In genomic region chr13:102729560-102730275, GRCh38 we compare ENCODE assay signal across 9 cellular contexts. TPM values are rescaled to one million over a fixed set of nuclear protein-coding genes. Genes with fewer than 3 reads are reported as not detected.
DNase-seq lines count a peak whose midpoint lies in the region; ATAC-seq, FAIRE-seq and TF ChIP-seq lines count a peak whose summit lies in the region.
"Had no signal": no experiment of that assay in that cellular context is flagged by ENCODE, and none has a peak within 500 bp of the region (broad histone marks: within the 10 kb centered on the region; RNA-seq: fewer than 3 reads in every experiment).

No MANE protein-coding gene starts in this region.

- no peak for FAIRE-seq in RCC 7860 (lab: Jason Lieb, UNC)

- 35% methylated on average over 8 of the region's 8 CpGs for WGBS in right cardiac atrium

- no peak for TF ChIP-seq POLR2A in uterus (IDR thresholded peaks at IDR 0.05)

- ATAC-seq in right cardiac atrium (peak; percentile 31 to 43), GM21717 (IDR thresholded peaks at IDR 0.05; ENCODE audit: unreplicated experiment) (no peak), HG03159 (IDR thresholded peaks at IDR 0.05; ENCODE audit: unreplicated experiment) (no peak)

- H3K9me3 ChIP-seq in right cardiac atrium (ENCODE audit: control insufficient read depth, low read length): no peaks in the 10 kb centered on the region
- H3K9me3 ChIP-seq in left ventricle myocardium inferior (replicated peaks): peaks cover 6% of the 10 kb centered on the region
- no peaks in the 10 kb centered on the region for H3K9me3 ChIP-seq in fibroblast of lung (ENCODE audit: control insufficient read depth, insufficient read depth, low read depth, low read length)
- peaks cover 0 to 2% (median 0%) of the 10 kb centered on the region in 5 donors for H3K9me3 ChIP-seq in subcutaneous abdominal adipose tissue (ENCODE audit: control insufficient read depth in 5 of 5, low read length in 5 of 5)
- H3K9me3 ChIP-seq in uterus: no peaks in the 10 kb centered on the region

- DNase-seq in right cardiac atrium (no peak), left ventricle myocardium inferior (no peak), RCC 7860 (ENCODE audit: low spot score) (peak; percentile 44), fibroblast of lung (ENCODE audit: low read depth in 2 of 2) (peak; percentile 67 to 92), uterus (no peak)
- DNase-seq: CD4-positive, CD25-positive, alpha-beta regulatory T cell had no signal

- no peaks in the 10 kb centered on the region for H4K20me1 ChIP-seq in fibroblast of lung (ENCODE audit: control insufficient read depth, extremely low read depth, insufficient read depth, low read length)

- H3K79me2 ChIP-seq in fibroblast of lung (ENCODE audit: control insufficient read depth, insufficient read depth, low read length): no peaks in the 10 kb centered on the region

- H3K27me3 ChIP-seq in right cardiac atrium (ENCODE audit: control insufficient read depth, insufficient read depth) (no peaks in the 10 kb centered on the region), left ventricle myocardium inferior (ENCODE audit: low read depth) (no peaks in the 10 kb centered on the region), fibroblast of lung (ENCODE audit: control insufficient read depth, insufficient read depth, low read length) (no peaks in the 10 kb centered on the region), subcutaneous abdominal adipose tissue (ENCODE audit: control insufficient read depth in 5 of 5, insufficient read depth in 4 of 5, low read length in 5 of 5) (no peaks in the 10 kb centered on the region), uterus (no peaks in the 10 kb centered on the region)

- H3K4me2 ChIP-seq in fibroblast of lung (ENCODE audit: extremely low read depth, insufficient read depth, low read length): peak overlapping the region; percentile 67

- no peak overlapping the region for H2AFZ ChIP-seq in fibroblast of lung (ENCODE audit: low read length)

- H3K4me1 ChIP-seq in right cardiac atrium (ENCODE audit: control insufficient read depth, insufficient read depth, low read length) (no peaks in the 10 kb centered on the region), left ventricle myocardium inferior (peaks cover 14% of the 10 kb centered on the region), fibroblast of lung (ENCODE audit: control insufficient read depth, extremely low read depth, insufficient read depth, low read length) (no peaks in the 10 kb centered on the region), subcutaneous abdominal adipose tissue (ENCODE audit: control insufficient read depth in 5 of 5, insufficient read depth in 5 of 5, low read length in 5 of 5) (peaks cover 0 to 17% (median under 1%) of the 10 kb centered on the region in 5 donors), uterus (no peaks in the 10 kb centered on the region)

- H3K36me3 ChIP-seq in left ventricle myocardium inferior (no peaks in the 10 kb centered on the region), fibroblast of lung (ENCODE audit: control insufficient read depth, insufficient read depth, low read length) (no peaks in the 10 kb centered on the region), subcutaneous abdominal adipose tissue (ENCODE audit: control insufficient read depth in 5 of 5, insufficient read depth in 5 of 5, low read length in 5 of 5) (no peaks in the 10 kb centered on the region), uterus (no peaks in the 10 kb centered on the region)

- TF ChIP-seq CTCF in left ventricle myocardium inferior (IDR thresholded peaks at IDR 0.05; ENCODE audit: borderline replicate concordance) (no peak), fibroblast of lung (conservative IDR thresholded peaks at IDR 0.05 in 1 of 2, IDR thresholded peaks at IDR 0.05 in 1 of 2; ENCODE audit: low read depth in 1 of 2, low read length in 2 of 2) (no peak), uterus (IDR thresholded peaks at IDR 0.05) (no peak)

- peak overlapping the region; percentile 3 for H3K4me3 ChIP-seq in right cardiac atrium (ENCODE audit: low read length)
- no peak overlapping the region for H3K4me3 ChIP-seq in left ventricle myocardium inferior
- peak overlapping the region; percentile 2 to 27 (median 14) for H3K4me3 ChIP-seq in fibroblast of lung (replicated peaks in 1 of 4; ENCODE audit: control extremely low read depth in 1 of 4, insufficient read depth in 1 of 4, low read depth in 3 of 4, low read length in 4 of 4)
- H3K4me3 ChIP-seq in subcutaneous abdominal adipose tissue (ENCODE audit: low read depth in 1 of 5, low read length in 5 of 5): peak overlapping the region in 1 of 5 donors; percentile 30
- no peak overlapping the region for H3K4me3 ChIP-seq in uterus

- intact Hi-C loops in right cardiac atrium (cut with DNase I): loop anchor here in 1 of 4 donors (10.0 kb wide), 1 partner anchor 145 kb away; no protein-coding TSS in a partner anchor
- intact Hi-C loops in left ventricle myocardium inferior (cut with micrococcal nuclease): no loop called here
- intact Hi-C loops in uterus (cut with DNase I; ENCODE audit: low total_unique reads): no loop called here

- H3K27ac ChIP-seq in right cardiac atrium (ENCODE audit: low read length) (no peak overlapping the region), left ventricle myocardium inferior (replicated peaks) (no peak overlapping the region), fibroblast of lung (ENCODE audit: insufficient read depth, low read length) (no peak overlapping the region), subcutaneous abdominal adipose tissue (ENCODE audit: low read depth, low read length) (peak overlapping the region; percentile 51), uterus (peak overlapping the region in 1 of 2 donors; percentile 22)

- H3K9ac ChIP-seq in fibroblast of lung (ENCODE audit: insufficient read depth, low read length) (no peak overlapping the region), subcutaneous abdominal adipose tissue (ENCODE audit: low read length in 5 of 5) (no peak overlapping the region)

RNA-seq across cellular contexts. Expression of gene METTL21C, which starts 34.9 kb away (rescaled TPM):
- total RNA-seq in right cardiac atrium (not detected), left ventricle myocardium inferior (not detected), fibroblast of lung (0.17 TPM in 1 of 2 replicates, not detected in the other), uterus (under 1 TPM in 1 of 4 donors, not detected in 3; 0.41 TPM)
- polyA plus RNA-seq in right cardiac atrium (not detected), fibroblast of lung (not detected in 2 replicates)
- polyA plus RNA-seq in fibroblast of lung (2012): not detected in 2 replicates
- polyA minus RNA-seq in fibroblast of lung (ENCODE audit: low replicate concordance): not detected in 2 replicates
- total RNA-seq: CD4-positive, CD25-positive, alpha-beta regulatory T cell had no signal
- polyA plus RNA-seq: CD4-positive, CD25-positive, alpha-beta regulatory T cell had no signal

RNA-seq across cellular contexts. Expression of gene TEX30, which starts 43.9 kb away (rescaled TPM):
- total RNA-seq in right cardiac atrium (1 to 10 TPM; 7.4 to 10.0 (median 9.4) TPM), left ventricle myocardium inferior (8.1 TPM), fibroblast of lung (11.9 and 14.1 TPM in 2 replicates), uterus (10 to 100 TPM; 11.2 to 20.5 (median 14.7) TPM)
- polyA plus RNA-seq in right cardiac atrium (13.7 TPM), fibroblast of lung (12.7 and 21.5 TPM in 2 replicates)
- polyA plus RNA-seq in fibroblast of lung (2012): 8.9 and 15.6 TPM in 2 replicates
- polyA minus RNA-seq in fibroblast of lung (ENCODE audit: low replicate concordance): 2.2 TPM in 1 of 2 replicates, not detected in the other

Comparison
In these comparisons a context has a peak if more than half of its experiments do, and no peak if none do; other contexts are left out.
1. H3K4me3 ChIP-seq: peak in right cardiac atrium (single experiment) and fibroblast of lung (4 of 4); none in left ventricle myocardium inferior (single experiment) and uterus (0 of 2).
2. ATAC-seq: peak in right cardiac atrium (2 of 2); none in GM21717 (single experiment) and HG03159 (single experiment).
3. DNase-seq: peak in RCC 7860 (single experiment) and fibroblast of lung (2 of 2); none in right cardiac atrium (0 of 3), left ventricle myocardium inferior (single experiment) and uterus (0 of 2).